ENCODE assay signal across 15 cellular contexts in the genomic region with DNA sequence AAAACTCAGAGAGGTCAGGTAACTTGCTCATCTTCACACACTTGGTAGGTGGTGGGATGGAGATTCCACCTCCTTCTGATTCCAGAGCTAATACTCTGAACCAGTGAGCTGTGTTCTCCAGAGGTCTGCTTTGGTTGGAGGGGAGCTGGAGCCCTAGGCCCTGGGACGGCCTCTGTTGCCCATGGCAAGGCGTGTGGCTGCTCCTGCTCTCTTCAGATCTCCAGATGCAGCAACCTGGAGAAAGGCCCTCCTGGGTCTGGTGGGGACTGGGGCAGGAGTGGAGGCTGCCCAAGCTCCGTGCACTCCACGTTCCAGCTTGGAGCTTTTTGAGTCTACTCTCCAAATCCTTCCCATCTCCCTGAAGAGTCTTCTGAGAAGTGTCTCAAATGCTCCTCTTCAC.
"Had no signal": no experiment of that assay in that cellular context is flagged by ENCODE, and none has a peak within 500 bp of the region (broad histone marks: within the 10 kb centered on the region; RNA-seq: fewer than 3 reads in every experiment).

No MANE protein-coding gene starts in this region.

- ATAC-seq: gastroesophageal sphincter, heart right ventricle, left colon had no signal

- H3K36me3 ChIP-seq: breast epithelium had no signal

- H3K9ac ChIP-seq: parathyroid adenoma had no signal

- H3K9me3 Mint-ChIP-seq: T-helper 1 cell treated with Interleukin-12 subunit alpha and Interleukin-12 subunit beta and Interleukin-4 antibody, amounts not matched to agents 30 μg/mL and 1 μg/mL, for 36 hours had no signal

- H3K27ac ChIP-seq: ascending aorta, breast epithelium, heart right ventricle, neutrophil, parathyroid adenoma, testis, upper lobe of left lung had no signal

- H3K4me3 Mint-ChIP-seq: T-helper 1 cell treated with Interleukin-12 subunit alpha and Interleukin-12 subunit beta and Interleukin-4 antibody, amounts not matched to agents 30 μg/mL and 1 μg/mL, for 36 hours had no signal

- H3K9me3 ChIP-seq: ascending aorta, breast epithelium, gastroesophageal sphincter, heart right ventricle, neutrophil, testis, upper lobe of left lung had no signal

- DNase-seq: activated CD4-positive, alpha-beta T cell treated with anti-CD3 and anti-CD28 coated beads for 4 hours; dermis blood vessel endothelial cell; heart right ventricle; left colon; midbrain; stimulated activated naive CD4-positive, alpha-beta T cell treated with Interleukin-2 at 50 U/mL for 16 hours; testis; upper lobe of left lung had no signal

- H2AFZ ChIP-seq: parathyroid adenoma had no signal

- H3K4me3 ChIP-seq: ascending aorta, breast epithelium, gastroesophageal sphincter, heart right ventricle, lung, testis, upper lobe of left lung had no signal

- H3K27me3 ChIP-seq: ascending aorta, gastroesophageal sphincter, heart right ventricle, neutrophil, testis, upper lobe of left lung had no signal

- H3K4me1 ChIP-seq: breast epithelium had no signal
